In genomic region chr9:128341435-128341849, GRCh38 we compare ENCODE assay signal across 8 cellular contexts. TPM values are rescaled to one million over a fixed set of nuclear protein-coding genes. Genes with fewer than 3 reads are reported as not detected.
DNase-seq lines count a peak whose midpoint lies in the region; TF ChIP-seq lines count a peak whose summit lies in the region.

No MANE protein-coding gene starts in this region.

- DNase-seq in SIG-M5 treated with dmso at 0.1 percent for 504 hours (lab: John Stamatoyannopoulos, UW; ENCODE audit: unreplicated experiment) (peak; percentile 72), SIG-M5 (lab: John Stamatoyannopoulos, UW) (no peak), NCI-H1105 (lab: John Stamatoyannopoulos, UW) (peak; percentile 51), astrocyte of the cerebellum (ENCODE audit: low read depth) (no peak), iPS DF 6.9 (ENCODE audit: low read depth, low spot score) (no peak), mesenteric fat pad (ENCODE audit: low spot score) (no peak)
- DNase-seq in T-helper 2 cell treated with Interferon-gamma antibody and Interleukin-4, amounts not matched to agents 5 μg/mL and 100 μg/mL, for 36 hours (ENCODE audit: low spot score), result peak; percentile 68

- peak overlapping the region; percentile 81 for H3K9ac ChIP-seq in skeletal muscle satellite cell (ENCODE audit: low read depth, low read length)

- H3K9me3 Mint-ChIP-seq in T-helper 2 cell treated with Interferon-gamma antibody and Interleukin-4, amounts not matched to agents 5 μg/mL and 100 μg/mL, for 36 hours, result no peaks in the 10 kb centered on the region

- no peaks in the 10 kb centered on the region for H3K27me3 Mint-ChIP-seq in T-helper 2 cell treated with Interferon-gamma antibody and Interleukin-4, amounts not matched to agents 5 μg/mL and 100 μg/mL, for 36 hours (ENCODE audit: low read depth)

- no peak overlapping the region for H3K27ac ChIP-seq in iPS DF 6.9 (ENCODE audit: low read length)

- peak; percentile 61 for TF ChIP-seq CTCF in astrocyte of the cerebellum (IDR thresholded peaks at IDR 0.05; ENCODE audit: low read depth, low read length, missing control alignments)

- no peaks in the 10 kb centered on the region for H3K27me3 ChIP-seq in iPS DF 6.9 (ENCODE audit: control insufficient read depth, insufficient read depth, low read length)
- H3K27me3 ChIP-seq in skeletal muscle satellite cell (ENCODE audit: control insufficient read depth, insufficient read depth, low read length), result no peaks in the 10 kb centered on the region

- H3K4me3 ChIP-seq in astrocyte of the cerebellum (ENCODE audit: low read depth, low read length) (peak overlapping the region; percentile 74), iPS DF 6.9 (ENCODE audit: low read length) (peak overlapping the region; percentile 91; the same call in 1 of the 2 replicates), skeletal muscle satellite cell (ENCODE audit: low read length) (peak overlapping the region; percentile 97)

- H3K4me1 ChIP-seq in iPS DF 6.9 (ENCODE audit: control insufficient read depth, insufficient read depth, low read length) (no peaks in the 10 kb centered on the region), skeletal muscle satellite cell (ENCODE audit: control insufficient read depth, insufficient read depth, low read length) (peaks cover 4% of the 10 kb centered on the region)

- H3K36me3 ChIP-seq in iPS DF 6.9 (ENCODE audit: control insufficient read depth, insufficient read depth, low read length) (peaks cover 5% of the 10 kb centered on the region), skeletal muscle satellite cell (ENCODE audit: insufficient read depth, low read length) (peaks cover 34% of the 10 kb centered on the region)

- peak overlapping the region; percentile 93 for H3K4me2 ChIP-seq in skeletal muscle satellite cell (ENCODE audit: low read length)

- peaks cover 5% of the 10 kb centered on the region for H3K36me3 Mint-ChIP-seq in T-helper 2 cell treated with Interferon-gamma antibody and Interleukin-4, amounts not matched to agents 5 μg/mL and 100 μg/mL, for 36 hours (ENCODE audit: low read depth)

- H3K9me3 ChIP-seq in iPS DF 6.9 (ENCODE audit: control insufficient read depth, insufficient read depth, low read length), result no peaks in the 10 kb centered on the region
- no peaks in the 10 kb centered on the region for H3K9me3 ChIP-seq in skeletal muscle satellite cell (replicated peaks; ENCODE audit: low read length)

- in situ Hi-C loops in astrocyte of the cerebellum (cut with HindIII; ENCODE audit: low sequenced_read_pairs), result no loop called here

- no CpG with 5 or more reads among the region's 13 CpGs for WGBS in iPS DF 6.9 (ENCODE audit: insufficient coverage, insufficient read length)

- H3K27ac Mint-ChIP-seq in T-helper 2 cell treated with Interferon-gamma antibody and Interleukin-4, amounts not matched to agents 5 μg/mL and 100 μg/mL, for 36 hours, result peak overlapping the region; percentile 94

- peaks cover 8% of the 10 kb centered on the region for H3K4me1 Mint-ChIP-seq in T-helper 2 cell treated with Interferon-gamma antibody and Interleukin-4, amounts not matched to agents 5 μg/mL and 100 μg/mL, for 36 hours (ENCODE audit: low read depth)

- H3K4me3 Mint-ChIP-seq in T-helper 2 cell treated with Interferon-gamma antibody and Interleukin-4, amounts not matched to agents 5 μg/mL and 100 μg/mL, for 36 hours, result peak overlapping the region; percentile 94

RNA-seq across cellular contexts. Expression of gene SLC27A4, which starts 1.1 kb away (rescaled TPM):
- total RNA-seq in skeletal muscle satellite cell (2012; rRNA removed), result 23.8 and 29.3 TPM in 2 replicates
- 27.9 TPM for total RNA-seq in mesenteric fat pad

RNA-seq across cellular contexts. Expression of gene COQ4, which starts 18.8 kb away (rescaled TPM):
- total RNA-seq in skeletal muscle satellite cell (2012; rRNA removed), result 43.1 and 68.8 TPM in 2 replicates
- total RNA-seq in mesenteric fat pad, result 25.7 TPM

RNA-seq across cellular contexts. Expression of gene TRUB2, which starts 19.2 kb away (rescaled TPM):
- 18.8 and 19.7 TPM in 2 replicates for total RNA-seq in skeletal muscle satellite cell (2012; rRNA removed)
- total RNA-seq in mesenteric fat pad, result 25.0 TPM

RNA-seq across cellular contexts. Expression of gene URM1, which starts 29.7 kb away (rescaled TPM):
- 30.2 and 34.1 TPM in 2 replicates for total RNA-seq in skeletal muscle satellite cell (2012; rRNA removed)
- 55.7 TPM for total RNA-seq in mesenteric fat pad

Comparison
In these comparisons a context has a peak if more than half of its experiments do, and no peak if none do; other contexts are left out.
1. DNase-seq: peak in SIG-M5 treated with dmso at 0.1 percent for 504 hours (single experiment), NCI-H1105 (single experiment) and T-helper 2 cell treated with Interferon-gamma antibody and Interleukin-4, amounts not matched to agents 5 μg/mL and 100 μg/mL, for 36 hours (single experiment); none in SIG-M5 (single experiment), astrocyte of the cerebellum (single experiment), iPS DF 6.9 (single experiment) and mesenteric fat pad (single experiment).
2. Peak in every context shown above with its lines, with median percentiles within 50 percentile points of each other: H3K4me3 ChIP-seq.